In the genomic region with DNA sequence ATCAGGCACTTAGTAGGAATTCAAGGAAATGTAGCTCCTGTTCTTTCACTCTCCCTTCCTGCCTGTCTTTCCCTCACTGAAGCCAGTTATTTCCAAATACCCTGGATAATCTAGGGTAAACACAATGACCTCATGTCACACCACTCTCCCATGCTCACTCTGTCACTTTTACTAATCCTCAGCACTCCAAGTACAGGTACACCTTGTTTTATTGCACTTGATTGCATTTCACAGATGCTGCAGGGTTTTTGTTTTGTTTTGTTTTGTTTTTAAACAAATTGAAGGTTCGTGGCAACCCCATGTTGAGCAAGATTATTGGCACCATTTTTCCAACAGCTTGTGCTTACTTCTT, we compare ENCODE assay signal across 15 cellular contexts. TPM values are rescaled to one million over a fixed set of nuclear protein-coding genes. Genes with fewer than 3 reads are reported as not detected.
DNase-seq lines count a peak whose midpoint lies in the region; ATAC-seq and TF ChIP-seq lines count a peak whose summit lies in the region.
"Had no signal": no experiment of that assay in that cellular context is flagged by ENCODE, and none has a peak within 500 bp of the region (broad histone marks: within the 10 kb centered on the region; RNA-seq: fewer than 3 reads in every experiment).

No MANE protein-coding gene starts in this region.

- H3K9me3 ChIP-seq in breast epithelium (no peaks in the 10 kb centered on the region), colonic mucosa (no peaks in the 10 kb centered on the region), right lobe of liver (no peaks in the 10 kb centered on the region), upper lobe of right lung (no peaks in the 10 kb centered on the region)
- H3K9me3 ChIP-seq: gastroesophageal sphincter had no signal

- H3K4me3 ChIP-seq in breast epithelium (no peak overlapping the region), colonic mucosa (no peak overlapping the region), right lobe of liver (no peak overlapping the region), upper lobe of right lung (no peak overlapping the region)
- H3K4me3 ChIP-seq: gastroesophageal sphincter had no signal

- H3K36me3 ChIP-seq in breast epithelium (no peaks in the 10 kb centered on the region), colonic mucosa (no peaks in the 10 kb centered on the region), right lobe of liver (no peaks in the 10 kb centered on the region), upper lobe of right lung (no peaks in the 10 kb centered on the region)
- H3K36me3 ChIP-seq: gastroesophageal sphincter had no signal

- DNase-seq in T47D (ENCODE audit: low read depth in 1 of 2, low spot score in 1 of 2) (peak; percentile 21 to 81), breast epithelium (ENCODE audit: low spot score in 2 of 2) (no peak), colonic mucosa (peak; percentile 24), right lobe of liver (peak in 1 of 3 donors; percentile 59), upper lobe of right lung (no peak), superior temporal gyrus (ENCODE audit: extremely low spot score) (no peak)
- no peak for DNase-seq in activated naive CD4-positive, alpha-beta T cell treated with anti-CD3 and anti-CD28 coated beads, Interleukin-2, amount 50 U/mL, for 16 hours
- DNase-seq: activated CD4-positive, alpha-beta T cell treated with anti-CD3 and anti-CD28 coated beads for 36 hours; anterior cingulate cortex; DMS153; KBM-7; NCI-H2081 treated with DMSO at 0.1 percent for 48 hours; stimulated activated CD8-positive, alpha-beta memory T cell treated with anti-CD3 and anti-CD28 coated beads, Interleukin-4, amount 100 ng/mL, for 48 hours had no signal

- H3K4me1 ChIP-seq in breast epithelium (no peaks in the 10 kb centered on the region), colonic mucosa (no peaks in the 10 kb centered on the region), right lobe of liver (peaks cover 0 to 27% (median 10%) of the 10 kb centered on the region in 4 donors), upper lobe of right lung (no peaks in the 10 kb centered on the region)

- in situ Hi-C loops in T47D (cut with HindIII; ENCODE audit: low pct_unique_long_range_greater_than_20kb, low sequenced_read_pairs): no loop called here

- intact Hi-C loops in breast epithelium (cut with DNase I; ENCODE audit: low total_unique reads): no loop called here
- intact Hi-C loops in colonic mucosa (cut with DNase I): no loop called here
- intact Hi-C loops in right lobe of liver (cut with DNase I): no loop called here
- intact Hi-C loops in upper lobe of right lung (cut with DNase I): no loop called here

- TF ChIP-seq CTCF in breast epithelium (IDR thresholded peaks at IDR 0.05) (no peak), colonic mucosa (IDR thresholded peaks at IDR 0.05) (no peak), right lobe of liver (IDR thresholded peaks at IDR 0.05) (no peak), upper lobe of right lung (IDR thresholded peaks at IDR 0.05) (no peak)

- ATAC-seq in right lobe of liver (peak; percentile 92 to 97 (median 94)), upper lobe of right lung (peak; percentile 90), HG02798 (IDR thresholded peaks at IDR 0.05; ENCODE audit: poor library complexity, unreplicated experiment) (no peak)
- ATAC-seq: activated CD4-positive, alpha-beta T cell treated with anti-CD3 and anti-CD28 coated beads for 36 hours; gastroesophageal sphincter had no signal

- H3K27ac ChIP-seq in breast epithelium (peak overlapping the region in 1 of 2 donors; percentile 40), colonic mucosa (no peak overlapping the region), right lobe of liver (peak overlapping the region; percentile 65 to 86 (median 73)), upper lobe of right lung (peak overlapping the region; percentile 24)

- TF ChIP-seq POLR2A in breast epithelium (IDR thresholded peaks at IDR 0.05) (no peak), right lobe of liver (IDR thresholded peaks at IDR 0.05) (no peak)

- H3K9ac ChIP-seq in colonic mucosa (ENCODE audit: low read depth in 2 of 2, low read length in 2 of 2): no peak overlapping the region

- H3K27me3 ChIP-seq in breast epithelium (no peaks in the 10 kb centered on the region), colonic mucosa (no peaks in the 10 kb centered on the region), right lobe of liver (no peaks in the 10 kb centered on the region), upper lobe of right lung (no peaks in the 10 kb centered on the region)
- H3K27me3 ChIP-seq: gastroesophageal sphincter had no signal

- WGBS in right lobe of liver (ENCODE audit: insufficient coverage, low coverage, low lambda C conversion rate, missing lambda C conversion rate): 8% methylated on average over 1 of the region's 1 CpG

RNA-seq across cellular contexts. Expression of a gene that starts 40.8 kb away (rescaled TPM):
- total RNA-seq in breast epithelium (100 to 1,000 TPM in 1 of 3 donors, 10 to 100 TPM in 2; 12.8 to 136 (median 24.6) TPM), colonic mucosa (10 to 100 TPM; 15.0 to 15.6 TPM), right lobe of liver (10 to 100 TPM in 5 of 6 experiments, 1 to 10 TPM in 1; 6.9 to 25.4 (median 14.7) TPM), upper lobe of right lung (13.5 TPM)

Comparison
In these comparisons a context has a peak if more than half of its experiments do, and no peak if none do; other contexts are left out.
1. DNase-seq: peak in T47D (2 of 2) and colonic mucosa (single experiment); none in breast epithelium (0 of 2), upper lobe of right lung (single experiment), superior temporal gyrus (single experiment) and activated naive CD4-positive, alpha-beta T cell treated with anti-CD3 and anti-CD28 coated beads, Interleukin-2, amount 50 U/mL, for 16 hours (single experiment).